Comparison of ENCODE assay signal across 28 cellular contexts in genomic region chr1:178746345-178746744, GRCh38.
"Had no signal": no experiment of that assay in that cellular context is flagged by ENCODE, and none has a peak within 500 bp of the region (broad histone marks: within the 10 kb centered on the region; RNA-seq: fewer than 3 reads in every experiment).

No MANE protein-coding gene starts in this region.

- FAIRE-seq: endometrium, frontal cortex had no signal

- H3K27me3 Mint-ChIP-seq: naive B cell, progenitor cell of endocrine pancreas, type B pancreatic cell had no signal

- H3K9me3 ChIP-seq: esophagus squamous epithelium, mucosa of descending colon, testis, tibial artery had no signal

- H3K4me1 Mint-ChIP-seq: immature natural killer cell, mesothelial cell of epicardium, nephron, neural progenitor cell had no signal

- H3K4me3 ChIP-seq: esophagus squamous epithelium, mucosa of descending colon, neural progenitor cell, smooth muscle cell, testis, tibial artery had no signal

- H3K36me3 ChIP-seq: tibial artery had no signal

- H3K27ac Mint-ChIP-seq: effector memory CD8-positive, alpha-beta T cell; immature natural killer cell; mesothelial cell of epicardium; nephron; neural progenitor cell; progenitor cell of endocrine pancreas; type B pancreatic cell had no signal

- H3K4me1 ChIP-seq: esophagus squamous epithelium, neural progenitor cell, parathyroid adenoma, testis, tibial artery had no signal

- DNase-seq: cortex of kidney; effector memory CD8-positive, alpha-beta T cell; erythroblast; esophagus squamous epithelium; hypothalamus; immature natural killer cell; islet precursor cell; mesenchymal stem cell; mucosa of descending colon; naive B cell; stimulated activated CD4-positive, alpha-beta T cell treated with anti-CD3 and anti-CD28 coated beads, Interleukin-12 subunit alpha, Interleukin-12 subunit beta, amount 100 ng/mL, for 4 hours; stimulated activated CD4-positive, alpha-beta T cell treated with anti-CD3 and anti-CD28 coated beads, Interleukin-1b, Interleukin-23, amount 100 ng/mL, for 48 hours; stimulated activated CD4-positive, alpha-beta T cell treated with anti-CD3 and anti-CD28 coated beads, Interleukin-4, amount 100 ng/mL, for 1 hour; stimulated activated CD8-positive, alpha-beta memory T cell treated with anti-CD3 and anti-CD28 coated beads, Interleukin-4, amount 100 ng/mL, for 48 hours; stimulated activated naive CD8-positive, alpha-beta T cell treated with anti-CD3 and anti-CD28 coated beads, Interleukin-15, Interleukin-2, amounts not matched to agents 100 U/mL and 50 U/mL, for 24 hours; substantia nigra; testis; tibial artery had no signal

- H3K9me3 Mint-ChIP-seq: effector memory CD8-positive, alpha-beta T cell; immature natural killer cell had no signal

- H3K4me3 Mint-ChIP-seq: effector memory CD8-positive, alpha-beta T cell; immature natural killer cell; mesothelial cell of epicardium; naive B cell; nephron; neural progenitor cell; type B pancreatic cell had no signal

- ATAC-seq: effector memory CD8-positive, alpha-beta T cell; mucosa of descending colon; sciatic nerve; stimulated activated naive CD8-positive, alpha-beta T cell treated with anti-CD3 and anti-CD28 coated beads, Interleukin-15, Interleukin-2, amounts not matched to agents 100 U/mL and 50 U/mL, for 24 hours had no signal

- H3K27ac ChIP-seq: esophagus squamous epithelium, neural progenitor cell, parathyroid adenoma, testis, tibial artery had no signal

- H3K27me3 ChIP-seq: esophagus squamous epithelium, neural progenitor cell, testis, tibial artery had no signal

- H3K9ac ChIP-seq: neural progenitor cell, parathyroid adenoma had no signal
